Comparison of ENCODE assay signal across 14 cellular contexts in the genomic region with DNA sequence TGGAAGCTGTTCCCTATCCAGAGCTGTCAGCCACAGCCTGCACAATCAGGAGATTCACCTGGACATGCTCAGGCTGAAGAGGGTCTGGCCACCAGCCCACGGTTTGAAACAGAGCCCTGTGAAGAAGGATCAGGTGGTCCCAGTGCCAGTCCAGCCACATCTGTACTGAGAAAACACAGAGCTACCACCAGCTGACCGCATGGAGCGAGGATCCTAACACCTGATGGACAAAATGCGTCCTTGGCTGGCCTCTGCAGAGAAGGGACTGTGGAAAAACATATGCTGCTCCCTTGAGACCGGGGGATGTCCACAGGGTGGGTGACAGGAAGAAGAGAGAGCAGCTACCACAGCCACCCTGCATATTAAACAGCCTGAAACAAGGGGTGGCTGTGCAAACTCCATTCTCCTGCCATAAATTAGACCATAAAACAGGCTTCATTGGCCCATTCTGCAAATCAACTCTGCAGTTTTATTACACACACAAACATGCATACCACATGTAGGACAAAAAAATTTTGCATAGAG.
A peak's percentile ranks its signal among the peaks of the same experiment; 100 is the strongest.
DNase-seq lines count a peak whose midpoint lies in the region; ATAC-seq and TF ChIP-seq lines count a peak whose summit lies in the region.
"Had no signal": no experiment of that assay in that cellular context is flagged by ENCODE, and none has a peak within 500 bp of the region (broad histone marks: within the 10 kb centered on the region; RNA-seq: fewer than 3 reads in every experiment).

No MANE protein-coding gene starts in this region.

- intact Hi-C loops in vagina (cut with DNase I), result no loop called here

- H3K4me1 ChIP-seq in hepatocyte (ENCODE audit: insufficient read depth) (peaks cover 58% of the 10 kb centered on the region), vagina (peaks cover 81% of the 10 kb centered on the region)

- peak overlapping the region in 1 of 2 donors; percentile 11 for H3K4me3 Mint-ChIP-seq in stimulated activated naive CD8-positive, alpha-beta T cell treated with anti-CD3 and anti-CD28 coated beads, Interleukin-15, amount 100 ng/mL, for 72 hours

- ATAC-seq in stimulated activated naive CD8-positive, alpha-beta T cell treated with anti-CD3 and anti-CD28 coated beads, Interleukin-15, amount 100 ng/mL, for 72 hours, result peak; percentile 39
- ATAC-seq in stimulated activated naive CD8-positive, alpha-beta T cell treated with anti-CD3 and anti-CD28 coated beads, Interleukin-15, Interleukin-2, amounts not matched to agents 100 U/mL and 50 U/mL, for 24 hours, result no peak
- ATAC-seq in GM19035 (IDR thresholded peaks at IDR 0.05; ENCODE audit: unreplicated experiment), result no peak
- ATAC-seq: gastrocnemius medialis had no signal

- no peaks in the 10 kb centered on the region for H3K27me3 Mint-ChIP-seq in stimulated activated naive CD8-positive, alpha-beta T cell treated with anti-CD3 and anti-CD28 coated beads, Interleukin-15, amount 100 ng/mL, for 72 hours

- no peak for TF ChIP-seq POLR2A in vagina (IDR thresholded peaks at IDR 0.05)

- H3K9me3 Mint-ChIP-seq in stimulated activated naive CD8-positive, alpha-beta T cell treated with anti-CD3 and anti-CD28 coated beads, Interleukin-15, amount 100 ng/mL, for 72 hours, result no peaks in the 10 kb centered on the region

- 64% methylated on average over 5 of the region's 5 CpGs for WGBS in hepatocyte (ENCODE audit: low lambda C conversion rate, missing lambda C conversion rate)

- H3K27ac ChIP-seq in hepatocyte, result peak overlapping the region; percentile 72
- peak overlapping the region; percentile 42 for H3K27ac ChIP-seq in vagina
- no peak overlapping the region for H3K27ac ChIP-seq in caudate nucleus (ENCODE audit: low read depth, low read length)
- H3K27ac ChIP-seq: gastrocnemius medialis had no signal

- H3K27me3 ChIP-seq in hepatocyte (no peaks in the 10 kb centered on the region), vagina (no peaks in the 10 kb centered on the region)
- H3K27me3 ChIP-seq: gastrocnemius medialis had no signal

- H3K36me3 ChIP-seq in hepatocyte (replicated peaks; ENCODE audit: insufficient read depth, low read depth) (no peaks in the 10 kb centered on the region), vagina (no peaks in the 10 kb centered on the region)
- H3K36me3 ChIP-seq: gastrocnemius medialis had no signal

- H3K79me2 ChIP-seq in hepatocyte, result no peaks in the 10 kb centered on the region

- no peaks in the 10 kb centered on the region for H4K20me1 ChIP-seq in hepatocyte (ENCODE audit: insufficient read depth, poor library complexity, severe bottlenecking)

- H2AFZ ChIP-seq in hepatocyte, result no peak overlapping the region

- no peak overlapping the region for H3K4me3 ChIP-seq in hepatocyte
- no peak overlapping the region for H3K4me3 ChIP-seq in vagina
- H3K4me3 ChIP-seq: gastrocnemius medialis had no signal

- H3K4me2 ChIP-seq in hepatocyte, result peak overlapping the region; percentile 53

- no peaks in the 10 kb centered on the region for H3K9me3 ChIP-seq in hepatocyte (ENCODE audit: low read depth)
- H3K9me3 ChIP-seq in vagina, result no peaks in the 10 kb centered on the region
- H3K9me3 ChIP-seq: gastrocnemius medialis had no signal

- no peaks in the 10 kb centered on the region for H3K9me2 ChIP-seq in hepatocyte (replicated peaks; ENCODE audit: insufficient read depth)

- TF ChIP-seq CTCF in hepatocyte (IDR thresholded peaks at IDR 0.05; ENCODE audit: poor library complexity), result no peak
- TF ChIP-seq CTCF in vagina (IDR thresholded peaks at IDR 0.05), result no peak

- H3K27ac Mint-ChIP-seq in stimulated activated naive CD8-positive, alpha-beta T cell treated with anti-CD3 and anti-CD28 coated beads, Interleukin-15, amount 100 ng/mL, for 72 hours, result peak overlapping the region; percentile 80 to 91

- no peak for DNase-seq in stimulated activated naive CD8-positive, alpha-beta T cell treated with anti-CD3 and anti-CD28 coated beads, Interleukin-15, amount 100 ng/mL, for 72 hours
- no peak for DNase-seq in stimulated activated naive CD8-positive, alpha-beta T cell treated with anti-CD3 and anti-CD28 coated beads, Interleukin-15, Interleukin-2, amounts not matched to agents 100 U/mL and 50 U/mL, for 24 hours
- DNase-seq in NCI-H526 (lab: John Stamatoyannopoulos, UW) (peak; percentile 91 to 96), hepatocyte (ENCODE audit: low spot score) (no peak), vagina (ENCODE audit: extremely low spot score in 2 of 2) (no peak), caudate nucleus (lab: John Stamatoyannopoulos, UW) (no peak), NCI-H2081 treated with DMSO at 0.1 percent for 48 hours (lab: John Stamatoyannopoulos, UW) (no peak)
- DNase-seq: DMS79; effector CD8-positive, alpha-beta T cell; gastrocnemius medialis; islet precursor cell; MV-4-11; retina had no signal

- peaks cover 98% of the 10 kb centered on the region for H3K4me1 Mint-ChIP-seq in stimulated activated naive CD8-positive, alpha-beta T cell treated with anti-CD3 and anti-CD28 coated beads, Interleukin-15, amount 100 ng/mL, for 72 hours

Comparison
In these comparisons a context has a peak if more than half of its experiments do, and no peak if none do; other contexts are left out.
1. DNase-seq: peak in NCI-H526 (2 of 2); none in stimulated activated naive CD8-positive, alpha-beta T cell treated with anti-CD3 and anti-CD28 coated beads, Interleukin-15, amount 100 ng/mL, for 72 hours (0 of 2), stimulated activated naive CD8-positive, alpha-beta T cell treated with anti-CD3 and anti-CD28 coated beads, Interleukin-15, Interleukin-2, amounts not matched to agents 100 U/mL and 50 U/mL, for 24 hours (single experiment), hepatocyte (single experiment), vagina (0 of 2), caudate nucleus (0 of 61) and NCI-H2081 treated with DMSO at 0.1 percent for 48 hours (single experiment).